16 cellular contexts compared by ENCODE assay signal in genomic region chr3:85170646-85171045, GRCh38.
A peak's percentile ranks its signal among the peaks of the same experiment; 100 is the strongest.
DNase-seq lines count a peak whose midpoint lies in the region; FAIRE-seq and TF ChIP-seq lines count a peak whose summit lies in the region.
"Had no signal": no experiment of that assay in that cellular context is flagged by ENCODE, and none has a peak within 500 bp of the region (broad histone marks: within the 10 kb centered on the region; RNA-seq: fewer than 3 reads in every experiment).

No MANE protein-coding gene starts in this region.

- H3K36me3 Mint-ChIP-seq in Calu3 (ENCODE audit: insufficient read depth, unreplicated experiment), result peaks cover 6% of the 10 kb centered on the region
- H3K36me3 Mint-ChIP-seq: CD4-positive, CD25-positive, alpha-beta regulatory T cell had no signal

- peaks cover 14% of the 10 kb centered on the region for H3K4me1 Mint-ChIP-seq in Calu3 (ENCODE audit: low read depth, unreplicated experiment)
- H3K4me1 Mint-ChIP-seq: CD4-positive, CD25-positive, alpha-beta regulatory T cell had no signal

- H3K36me3 ChIP-seq in PC-9 (ENCODE audit: low read depth) (no peaks in the 10 kb centered on the region), endothelial cell of umbilical vein (ENCODE audit: control insufficient read depth in 2 of 2, extremely low read depth in 1 of 2, insufficient read depth in 2 of 2, low read length in 2 of 2) (no peaks in the 10 kb centered on the region)
- H3K36me3 ChIP-seq: BLaER1 treated with 17β-estradiol and CSF1 and Interleukin-3, amounts not matched to agents 10 nM and 100 nM; HAP-1 had no signal

- DNase-seq in Calu3 (no peak), PC-9 (peak; percentile 5 to 94), endothelial cell of umbilical vein (ENCODE audit: low read depth, low spot score) (no peak), iris pigment epithelial cell (ENCODE audit: low read depth) (peak; percentile 0), HTR-8/SVneo (ENCODE audit: insufficient read length, low spot score) (no peak), mucosa of gallbladder (ENCODE audit: low spot score) (no peak), NCI-H2107 (lab: John Stamatoyannopoulos, UW) (no peak)
- DNase-seq: ACHN; CD4-positive, CD25-positive, alpha-beta regulatory T cell; DMS153; DND-41; GF-D8 had no signal

- intact Hi-C loops in Calu3 (cut with micrococcal nuclease; ENCODE audit: unreplicated experiment) (no loop called here), PC-9 (cut with micrococcal nuclease; ENCODE audit: unreplicated experiment) (loop anchor here (1.0 kb wide), 1 partner anchor 9 kb away; no protein-coding TSS in a partner anchor), endothelial cell of umbilical vein (cut with micrococcal nuclease) (no loop called here)

- no peaks in the 10 kb centered on the region for H3K9me2 ChIP-seq in PC-9 (ENCODE audit: insufficient read depth)

- H3K27ac Mint-ChIP-seq in Calu3 (ENCODE audit: unreplicated experiment), result peak overlapping the region; percentile 79
- H3K27ac Mint-ChIP-seq: CD4-positive, CD25-positive, alpha-beta regulatory T cell had no signal

- dilution Hi-C loops in endothelial cell of umbilical vein (cut with MboI; ENCODE audit: extremely low pct_ligation_motif_present, low sequenced_read_pairs), result no loop called here

- TF ChIP-seq CTCF in Calu3 (IDR thresholded peaks at IDR 0.05; ENCODE audit: unreplicated experiment) (no peak), PC-9 (conservative IDR thresholded peaks at IDR 0.05) (no peak), endothelial cell of umbilical vein (IDR thresholded peaks at IDR 0.05; ENCODE audit: extremely low read depth in 1 of 2, insufficient read depth in 1 of 2, low read depth in 1 of 2, low read length in 2 of 2) (no peak)

- H3F3A ChIP-seq in PC-9 (ENCODE audit: insufficient read depth, low read depth), result peaks cover 19% of the 10 kb centered on the region; the same call in 1 of the 2 replicates

- no peak overlapping the region for H3K4me3 Mint-ChIP-seq in Calu3 (ENCODE audit: low read depth, unreplicated experiment)
- H3K4me3 Mint-ChIP-seq: CD4-positive, CD25-positive, alpha-beta regulatory T cell had no signal

- no peaks in the 10 kb centered on the region for H3K27me3 ChIP-seq in PC-9 (ENCODE audit: insufficient read depth, low read depth)
- no peaks in the 10 kb centered on the region for H3K27me3 ChIP-seq in endothelial cell of umbilical vein (ENCODE audit: control insufficient read depth in 2 of 2, insufficient read depth in 2 of 2, low read length in 2 of 2)
- H3K27me3 ChIP-seq: BLaER1 treated with 17β-estradiol and CSF1 and Interleukin-3, amounts not matched to agents 10 nM and 100 nM had no signal

- H3K4me2 ChIP-seq in PC-9, result peak overlapping the region; percentile 37
- no peak overlapping the region for H3K4me2 ChIP-seq in endothelial cell of umbilical vein (ENCODE audit: insufficient read depth, low read length)
- H3K4me2 ChIP-seq: BLaER1 treated with 17β-estradiol and CSF1 and Interleukin-3, amounts not matched to agents 10 nM and 100 nM had no signal

- no TSS peak for BruUV-seq in Calu3 (replicated peaks; lab: Mats Ljungman, UMichigan)
- BruUV-seq in PC-9 (replicated peaks; lab: Mats Ljungman, UMichigan), result no TSS peak
- BruUV-seq in endothelial cell of umbilical vein (replicated peaks; lab: Mats Ljungman, UMichigan), result no TSS peak

- CTCF ChIA-PET in Calu3 (lab: Charles Lee), result no interaction called here
- CTCF ChIA-PET in PC-9 (lab: Charles Lee), result no interaction called here
- CTCF ChIA-PET in endothelial cell of umbilical vein (lab: Charles Lee), result no interaction called here

- peak overlapping the region; percentile 26; the same call in 1 of the 2 replicates for H2AFZ ChIP-seq in PC-9
- H2AFZ ChIP-seq in endothelial cell of umbilical vein (ENCODE audit: low read depth, low read length), result no peak overlapping the region

- H3K9me1 ChIP-seq in endothelial cell of umbilical vein (replicated peaks; ENCODE audit: control insufficient read depth, extremely low read depth, insufficient read depth, low read length), result no peaks in the 10 kb centered on the region

- FAIRE-seq in endothelial cell of umbilical vein (lab: Jason Lieb, UNC), result peak; percentile 26
- FAIRE-seq in HTR-8/SVneo (lab: Jason Lieb, UNC), result no peak
- FAIRE-seq: H1, K562 had no signal

- peak overlapping the region; percentile 74 for H3K27ac ChIP-seq in PC-9
- no peak overlapping the region for H3K27ac ChIP-seq in endothelial cell of umbilical vein (ENCODE audit: insufficient read depth, low read depth, low read length)
- H3K27ac ChIP-seq: BLaER1 treated with 17β-estradiol and CSF1 and Interleukin-3, amounts not matched to agents 10 nM and 100 nM had no signal

- peaks cover 8% of the 10 kb centered on the region for H3K9me3 ChIP-seq in PC-9 (ENCODE audit: insufficient read depth, low read depth)
- H3K9me3 ChIP-seq in endothelial cell of umbilical vein (replicated peaks; ENCODE audit: control insufficient read depth, insufficient read depth, low read length), result no peaks in the 10 kb centered on the region
- H3K9me3 ChIP-seq: BLaER1 treated with 17β-estradiol and CSF1 and Interleukin-3, amounts not matched to agents 10 nM and 100 nM; HAP-1 had no signal

- H3K9me3 Mint-ChIP-seq in Calu3 (ENCODE audit: low read depth, unreplicated experiment), result no peaks in the 10 kb centered on the region

- H3K9ac ChIP-seq in endothelial cell of umbilical vein (replicated peaks; ENCODE audit: extremely low read depth, insufficient read depth, low read length), result no peak overlapping the region
- H3K9ac ChIP-seq: BLaER1 treated with 17β-estradiol and CSF1 and Interleukin-3, amounts not matched to agents 10 nM and 100 nM had no signal

- H4K20me1 ChIP-seq in PC-9 (ENCODE audit: insufficient read depth) (no peaks in the 10 kb centered on the region), endothelial cell of umbilical vein (replicated peaks; ENCODE audit: control insufficient read depth, extremely low read depth, insufficient read depth, low read length) (no peaks in the 10 kb centered on the region)
- H4K20me1 ChIP-seq: BLaER1 treated with 17β-estradiol and CSF1 and Interleukin-3, amounts not matched to agents 10 nM and 100 nM had no signal

- TF ChIP-seq POLR2A in endothelial cell of umbilical vein (IDR thresholded peaks at IDR 0.05; ENCODE audit: low read depth, low read length), result no peak

- H3K4me1 ChIP-seq in PC-9 (replicated peaks; ENCODE audit: insufficient read depth) (peaks cover 28% of the 10 kb centered on the region), endothelial cell of umbilical vein (ENCODE audit: control insufficient read depth, extremely low read depth, insufficient read depth, low read length) (no peaks in the 10 kb centered on the region)
- H3K4me1 ChIP-seq: BLaER1 treated with 17β-estradiol and CSF1 and Interleukin-3, amounts not matched to agents 10 nM and 100 nM had no signal

- POLR2A ChIA-PET in PC-9 (lab: Charles Lee; ENCODE audit: unreplicated experiment), result interaction anchor here (0.6 kb wide), 1 partner anchor 34 kb away, joined by 6 read pairs; no protein-coding TSS in a partner anchor
- POLR2A ChIA-PET in endothelial cell of umbilical vein (lab: Charles Lee), result no interaction called here

- H3K27me3 Mint-ChIP-seq in Calu3 (ENCODE audit: unreplicated experiment), result no peaks in the 10 kb centered on the region
- H3K27me3 Mint-ChIP-seq: CD4-positive, CD25-positive, alpha-beta regulatory T cell had no signal

- H3K4me3 ChIP-seq in PC-9, result no peak overlapping the region
- no peak overlapping the region for H3K4me3 ChIP-seq in endothelial cell of umbilical vein (replicated peaks in 1 of 3; ENCODE audit: insufficient read depth in 1 of 3, low read depth in 1 of 3, low read length in 3 of 3)
- H3K4me3 ChIP-seq: BLaER1 treated with 17β-estradiol and CSF1 and Interleukin-3, amounts not matched to agents 10 nM and 100 nM; HAP-1; K562 had no signal

- H3K79me2 ChIP-seq in PC-9 (ENCODE audit: low read depth) (no peaks in the 10 kb centered on the region), endothelial cell of umbilical vein (ENCODE audit: control insufficient read depth, insufficient read depth, low read length) (no peaks in the 10 kb centered on the region)

TF ChIP-seq in endothelial cell of umbilical vein, 7 proteins besides CTCF, POLR2A, EP300 and RAD21:
- TF ChIP-seq MYC (IDR thresholded peaks at IDR 0.05; ENCODE audit: low read depth, low read length) (no peak), EZH2 (IDR thresholded peaks at IDR 0.05; ENCODE audit: borderline replicate concordance, low read depth, low read length, severe bottlenecking) (no peak), GATA2 (IDR thresholded peaks at IDR 0.05; ENCODE audit: insufficient read depth, insufficient read length, low read depth, low read length) (no peak), MAX (IDR thresholded peaks at IDR 0.05; ENCODE audit: insufficient read depth, insufficient read length) (no peak)

Comparison
In these comparisons a context has a peak if more than half of its experiments do, and no peak if none do; other contexts are left out.
1. DNase-seq: peak in PC-9 (2 of 2) and iris pigment epithelial cell (single experiment); none in Calu3 (single experiment), endothelial cell of umbilical vein (single experiment), HTR-8/SVneo (single experiment), mucosa of gallbladder (single experiment) and NCI-H2107 (single experiment).